Comparison of ENCODE assay signal across 16 cellular contexts in genomic region chr11:106061249-106061794, GRCh38.
"Had no signal": no experiment of that assay in that cellular context is flagged by ENCODE, and none has a peak within 500 bp of the region (broad histone marks: within the 10 kb centered on the region; RNA-seq: fewer than 3 reads in every experiment).

No MANE protein-coding gene starts in this region.

- H3K9me3 ChIP-seq: gastroesophageal sphincter, neutrophil, tibial nerve, uterus had no signal

- H3K4me1 ChIP-seq: gastroesophageal sphincter, tibial nerve, uterus had no signal

- H3K4me3 ChIP-seq: gastroesophageal sphincter, tibial nerve, uterus had no signal

- H3K27me3 ChIP-seq: gastroesophageal sphincter, neutrophil, tibial nerve, uterus had no signal

- FAIRE-seq: astrocyte, bronchial epithelial cell, endometrium had no signal

- DNase-seq: activated CD4-positive, alpha-beta T cell treated with anti-CD3 and anti-CD28 coated beads, Interleukin-2, amount 10 ng/mL, durations not matched to agents 24 days and 14 days; activated CD4-positive, CD25-positive, alpha-beta regulatory T cell; islet precursor cell; mammary epithelial cell; naive B cell; posterior cingulate gyrus; T-helper 17 cell; uterus had no signal

- ATAC-seq: gastroesophageal sphincter; left lobe of liver; stimulated activated memory B cell treated with anti-CD40 and anti-IgM and Interleukin-4, amounts not matched to agents 10 μg/mL and 1 μg/mL and 100 μg/mL, for 72 hours; T-helper 17 cell had no signal

- H3K36me3 ChIP-seq: neutrophil, uterus had no signal

- H3K27ac ChIP-seq: gastroesophageal sphincter, neutrophil, tibial nerve, uterus had no signal
